ENCODE assay signal across 25 cellular contexts in the genomic region with DNA sequence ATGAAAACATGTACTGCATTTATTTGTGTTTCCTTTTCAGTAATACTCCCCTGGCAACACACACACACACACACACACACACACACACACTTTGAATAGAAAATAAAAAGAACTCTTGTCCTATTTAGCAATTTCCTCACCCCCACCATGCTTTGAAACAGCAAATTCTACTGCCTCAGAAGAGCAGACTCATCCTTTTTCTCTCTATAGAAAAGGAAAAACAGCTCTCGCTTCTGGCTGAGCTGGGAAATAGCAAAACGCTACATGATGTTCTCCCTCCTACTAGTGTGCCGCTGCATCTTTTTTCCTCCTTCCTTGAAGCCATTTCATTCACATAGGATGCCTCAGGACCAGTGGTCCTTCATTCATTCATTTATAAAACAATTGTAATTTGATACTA.
"Had no signal": no experiment of that assay in that cellular context is flagged by ENCODE, and none has a peak within 500 bp of the region (broad histone marks: within the 10 kb centered on the region; RNA-seq: fewer than 3 reads in every experiment).

No MANE protein-coding gene starts in this region.

- DNase-seq: activated CD4-positive, alpha-beta memory T cell treated with anti-CD3 and anti-CD28 coated beads for 36 hours; activated CD4-positive, alpha-beta T cell treated with anti-CD3 and anti-CD28 coated beads, Interleukin-2, amount 10 ng/mL, durations not matched to agents 24 days and 14 days; activated CD4-positive, CD25-positive, alpha-beta regulatory T cell treated with anti-CD3 and anti-CD28 coated beads, Interleukin-2, amount 50 U/mL, for 72 hours; activated CD8-positive, alpha-beta memory T cell treated with anti-CD3 and anti-CD28 coated beads, Interleukin-2, amount 50 U/mL, for 48 hours; activated naive CD8-positive, alpha-beta T cell treated with anti-CD3 and anti-CD28 coated beads, Interleukin-2, amount 50 U/mL, for 24 hours; activated T-cell treated with anti-CD3 and anti-CD28 coated beads, Interleukin-2, amount 50 U/mL, for 24 hours; brain microvascular endothelial cell; dermis blood vessel endothelial cell; effector CD8-positive, alpha-beta T cell; esophagus squamous epithelium; left cardiac atrium; left ventricle myocardium superior; naive thymus-derived CD4-positive, alpha-beta T cell; occipital lobe; right cardiac atrium; spleen; stimulated activated CD4-positive, alpha-beta T cell treated with anti-CD3 and anti-CD28 coated beads, Interleukin-2, amount 100 ng/mL, for 48 hours; stimulated activated naive CD4-positive, alpha-beta T cell treated with Interleukin-2 at 50 U/mL for 16 hours; T-helper 2 cell had no signal

- H3K79me2 ChIP-seq: hepatocyte, parathyroid adenoma had no signal

- H3K4me3 ChIP-seq: esophagus squamous epithelium, hepatocyte, spleen, thoracic aorta had no signal

- H3K27ac ChIP-seq: brain microvascular endothelial cell, epithelial cell of prostate, esophagus squamous epithelium, hepatocyte, parathyroid adenoma, spleen, thoracic aorta had no signal

- H3K9me3 Mint-ChIP-seq: activated CD4-positive, alpha-beta T cell treated with anti-CD3 and anti-CD28 coated beads, Interleukin-2, amount 10 ng/mL, durations not matched to agents 24 days and 14 days; activated T-cell treated with anti-CD3 and anti-CD28 coated beads, Interleukin-2, amount 50 U/mL, for 24 hours; activated T-helper 2 cell treated with anti-CD3 and anti-CD28 coated beads, Interferon-gamma antibody, Interleukin-2, Interleukin-4, amounts not matched to agents 10 μg/mL and 5 μg/mL and 100 μg/mL, durations not matched to agents 14 hours and 24 hours and 36 hours had no signal

- H3K27me3 ChIP-seq: brain microvascular endothelial cell, esophagus squamous epithelium, hepatocyte, spleen had no signal

- H3K27ac Mint-ChIP-seq: activated CD4-positive, alpha-beta memory T cell treated with anti-CD3 and anti-CD28 coated beads for 36 hours; activated CD4-positive, alpha-beta T cell treated with anti-CD3 and anti-CD28 coated beads, Interleukin-2, amount 10 ng/mL, durations not matched to agents 24 days and 14 days; activated naive CD4-positive, alpha-beta T cell treated with anti-CD3 and anti-CD28 coated beads, Interleukin-2, amount 50 U/mL, for 24 hours; activated naive CD8-positive, alpha-beta T cell treated with anti-CD3 and anti-CD28 coated beads, Interleukin-2, amount 50 U/mL, for 24 hours; activated T-cell treated with anti-CD3 and anti-CD28 coated beads, Interleukin-2, amount 50 U/mL, for 24 hours; activated T-helper 2 cell treated with anti-CD3 and anti-CD28 coated beads, Interferon-gamma antibody, Interleukin-2, Interleukin-4, amounts not matched to agents 10 μg/mL and 5 μg/mL and 100 μg/mL, durations not matched to agents 14 hours and 24 hours and 36 hours; naive thymus-derived CD4-positive, alpha-beta T cell had no signal

- H3K4me2 ChIP-seq: hepatocyte had no signal

- H3K36me3 ChIP-seq: brain microvascular endothelial cell, esophagus squamous epithelium, spleen, thoracic aorta had no signal

- H3K36me3 Mint-ChIP-seq: activated CD4-positive, alpha-beta memory T cell treated with anti-CD3 and anti-CD28 coated beads for 36 hours; activated naive CD4-positive, alpha-beta T cell treated with anti-CD3 and anti-CD28 coated beads, Interleukin-2, amount 50 U/mL, for 24 hours; naive thymus-derived CD4-positive, alpha-beta T cell had no signal

- H3K27me3 Mint-ChIP-seq: activated CD4-positive, alpha-beta memory T cell treated with anti-CD3 and anti-CD28 coated beads for 36 hours; activated CD4-positive, alpha-beta T cell treated with anti-CD3 and anti-CD28 coated beads, Interleukin-2, amount 10 ng/mL, durations not matched to agents 24 days and 14 days; activated naive CD4-positive, alpha-beta T cell treated with anti-CD3 and anti-CD28 coated beads, Interleukin-2, amount 50 U/mL, for 24 hours; activated naive CD8-positive, alpha-beta T cell treated with anti-CD3 and anti-CD28 coated beads, Interleukin-2, amount 50 U/mL, for 24 hours; activated T-cell treated with anti-CD3 and anti-CD28 coated beads, Interleukin-2, amount 50 U/mL, for 24 hours; naive thymus-derived CD4-positive, alpha-beta T cell had no signal

- H2AFZ ChIP-seq: hepatocyte, parathyroid adenoma had no signal

- H3K4me3 Mint-ChIP-seq: activated CD4-positive, alpha-beta memory T cell treated with anti-CD3 and anti-CD28 coated beads for 36 hours; activated CD4-positive, alpha-beta T cell treated with anti-CD3 and anti-CD28 coated beads, Interleukin-2, amount 10 ng/mL, durations not matched to agents 24 days and 14 days; activated naive CD4-positive, alpha-beta T cell treated with anti-CD3 and anti-CD28 coated beads, Interleukin-2, amount 50 U/mL, for 24 hours; activated naive CD8-positive, alpha-beta T cell treated with anti-CD3 and anti-CD28 coated beads, Interleukin-2, amount 50 U/mL, for 24 hours; activated T-cell treated with anti-CD3 and anti-CD28 coated beads, Interleukin-2, amount 50 U/mL, for 24 hours; naive thymus-derived CD4-positive, alpha-beta T cell had no signal

- H3K4me1 Mint-ChIP-seq: activated CD4-positive, alpha-beta T cell treated with anti-CD3 and anti-CD28 coated beads, Interleukin-2, amount 10 ng/mL, durations not matched to agents 24 days and 14 days; activated naive CD4-positive, alpha-beta T cell treated with anti-CD3 and anti-CD28 coated beads, Interleukin-2, amount 50 U/mL, for 24 hours; activated naive CD8-positive, alpha-beta T cell treated with anti-CD3 and anti-CD28 coated beads, Interleukin-2, amount 50 U/mL, for 24 hours; naive thymus-derived CD4-positive, alpha-beta T cell had no signal

- ATAC-seq: activated naive CD8-positive, alpha-beta T cell treated with anti-CD3 and anti-CD28 coated beads, Interleukin-2, amount 50 U/mL, for 24 hours; left cardiac atrium; left ventricle myocardium superior; naive thymus-derived CD4-positive, alpha-beta T cell; right cardiac atrium had no signal

- H3K4me1 ChIP-seq: esophagus squamous epithelium, parathyroid adenoma, spleen had no signal
